ENCODE assay signal across 8 cellular contexts in the genomic region with DNA sequence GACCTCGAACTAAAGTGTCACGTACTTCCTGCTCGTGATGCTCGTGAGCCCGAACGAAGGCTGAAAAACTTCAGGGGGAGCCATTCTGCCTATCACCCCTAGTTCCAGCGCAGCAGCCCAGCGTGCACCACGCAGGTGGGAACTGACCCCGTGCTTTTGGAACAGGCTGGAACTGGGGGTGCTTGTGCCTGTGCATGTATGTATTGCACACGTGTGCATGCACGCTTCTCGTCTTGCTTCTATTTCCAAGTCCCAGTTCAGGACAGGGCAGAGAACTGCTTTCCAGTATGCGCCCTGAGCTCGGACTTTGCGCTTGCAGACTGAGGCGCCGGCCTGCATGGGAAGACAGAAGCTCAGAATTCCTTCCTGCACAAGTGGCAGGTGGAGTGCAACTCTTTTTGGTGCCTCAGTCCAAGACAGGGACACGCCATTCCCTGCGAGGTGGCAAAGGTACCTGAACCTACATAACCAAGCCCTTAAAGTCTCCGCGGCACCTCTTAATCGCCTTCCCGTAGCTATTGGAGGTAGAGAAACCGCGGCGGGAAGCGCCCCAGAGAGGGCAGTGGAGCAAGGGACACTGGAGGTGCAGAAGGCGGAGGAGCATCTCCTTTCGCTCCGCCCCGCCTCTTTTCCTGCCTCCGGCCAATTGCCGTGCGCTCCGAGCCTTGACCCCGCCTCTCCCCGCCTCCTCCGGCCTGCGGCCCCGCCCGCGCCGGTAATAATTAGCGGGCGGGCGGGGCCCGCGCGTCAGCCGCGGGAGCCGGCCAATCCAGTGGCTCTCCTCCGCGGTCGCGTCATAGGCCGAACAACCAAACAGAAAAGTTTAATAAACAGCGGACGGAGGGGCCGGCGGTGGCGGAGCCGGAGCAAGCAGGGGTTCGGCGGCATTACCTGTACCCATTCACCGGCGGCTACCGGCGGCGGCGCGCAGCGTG. TPM values are rescaled to one million over a fixed set of nuclear protein-coding genes. Genes with fewer than 3 reads are reported as not detected.
DNase-seq lines count a peak whose midpoint lies in the region; ATAC-seq and TF ChIP-seq lines count a peak whose summit lies in the region.

Gene ZFAND6, plus strand, starts transcription at position 826 of the 935 bp plus-strand sequence. CDS start 60,669 bp downstream, outside the sequence.

- POLR2A ChIA-PET in PC-9 (lab: Charles Lee; ENCODE audit: unreplicated experiment): interaction anchor here (0.6 to 1.1 kb wide), 3 partner anchors 13 to 136 kb away, joined by 3 to 5 read pairs (median 4); no protein-coding TSS in a partner anchor

- no peak for TF ChIP-seq CTCF in PC-9 (conservative IDR thresholded peaks at IDR 0.05)

- no peaks in the 10 kb centered on the region for H3K36me3 ChIP-seq in PC-9 (ENCODE audit: low read depth)
- no peaks in the 10 kb centered on the region for H3K36me3 ChIP-seq in mucosa of stomach (ENCODE audit: control insufficient read depth, insufficient read depth, low read length)

- peak within 1 kb of the TSS; percentile 98 for H3K4me2 ChIP-seq in PC-9

- H3K4me1 ChIP-seq in PC-9 (replicated peaks; ENCODE audit: insufficient read depth) (peaks cover 32% of the 10 kb centered on the region), mucosa of stomach (ENCODE audit: control insufficient read depth, insufficient read depth, low read length) (peaks cover 4% of the 10 kb centered on the region)

- H3K9me3 ChIP-seq in PC-9 (ENCODE audit: insufficient read depth, low read depth) (no peaks in the 10 kb centered on the region), mucosa of stomach (ENCODE audit: control insufficient read depth, low read length) (no peaks in the 10 kb centered on the region)

- H3K27ac ChIP-seq in PC-9: peak within 1 kb of the TSS; percentile 92

- H3K27me3 ChIP-seq in PC-9 (ENCODE audit: insufficient read depth, low read depth): no peaks in the 10 kb centered on the region
- H3K27me3 ChIP-seq in mucosa of stomach (ENCODE audit: control insufficient read depth, insufficient read depth, low read length): no peaks in the 10 kb centered on the region

- peak; percentile 81 for TF ChIP-seq POLR2A in erythroblast (IDR thresholded peaks at IDR 0.05; ENCODE audit: low read length)

- H3K79me2 ChIP-seq in PC-9 (ENCODE audit: low read depth): peaks cover 42% of the 10 kb centered on the region

- TSS peak; percentile 94 for BruUV-seq in PC-9 (replicated peaks; lab: Mats Ljungman, UMichigan)

- no peaks in the 10 kb centered on the region for H3K9me2 ChIP-seq in PC-9 (ENCODE audit: insufficient read depth)

- H3F3A ChIP-seq in PC-9 (ENCODE audit: insufficient read depth, low read depth): peaks cover 20% of the 10 kb centered on the region

- H3K4me3 ChIP-seq in Jurkat, Clone E6-1 (ENCODE audit: low read length): peak within 1 kb of the TSS; percentile 67
- H3K4me3 ChIP-seq in PC-9 (peak within 1 kb of the TSS; percentile 93), mucosa of stomach (ENCODE audit: low read length) (peak within 1 kb of the TSS; percentile 80)

- peak within 1 kb of the TSS; percentile 98 for H3K9ac ChIP-seq in mucosa of stomach (ENCODE audit: low read length)

- CTCF ChIA-PET in PC-9 (lab: Charles Lee): interaction anchor here (0.5 to 0.6 kb wide), 2 partner anchors 12 to 94 kb away, joined by 5 to 30 read pairs; partner anchors contain the start of gene FAH

- H2AFZ ChIP-seq in PC-9: peak within 1 kb of the TSS; percentile 89

- ATAC-seq in GM21619 (IDR thresholded peaks at IDR 0.05; ENCODE audit: unreplicated experiment): peak; percentile 71

- intact Hi-C loops in PC-9 (cut with micrococcal nuclease; ENCODE audit: unreplicated experiment): loop anchor here (1.0 to 2.0 kb wide), 6 partner anchors 13 to 163 kb away; partner anchors contain the start of gene FAH

- H4K20me1 ChIP-seq in PC-9 (ENCODE audit: insufficient read depth): peaks cover 9% of the 10 kb centered on the region

- peak; percentile 97 for DNase-seq in DMS53 (lab: John Stamatoyannopoulos, UW)
- peak; percentile 88 for DNase-seq in Jurkat, Clone E6-1 (ENCODE audit: low read depth, low spot score)
- DNase-seq in PC-9: peak; percentile 85 to 96
- DNase-seq in activated T-cell treated with anti-CD3 and anti-CD28 coated beads, Interleukin-2, amount 50 U/mL, for 1 hour: peak; percentile 98
- peak; percentile 95 to 97 for DNase-seq in erythroblast (lab: John Stamatoyannopoulos, UW)
- peak; percentile 92 to 94 for DNase-seq in stimulated activated CD8-positive, alpha-beta memory T cell treated with anti-CD3 and anti-CD28 coated beads, Interleukin-7, amount 100 ng/mL, for 1 hour (ENCODE audit: low read depth in 2 of 2)

RNA-seq across cellular contexts. Expression of gene ZFAND6, which starts in this region (rescaled TPM):
- 82.5 TPM for polyA plus RNA-seq in Jurkat, Clone E6-1 (2012; ENCODE audit: insufficient read depth, insufficient read length)
- total RNA-seq in PC-9 (2021): 43.6 and 68.3 TPM in 2 replicates

Comparison
In these comparisons a context has a peak if more than half of its experiments do, and no peak if none do; other contexts are left out.
1. Peak in every context shown above with its lines: DNase-seq, ATAC-seq, H3K4me3 ChIP-seq and H3K27ac ChIP-seq.